Comparison of ENCODE assay signal across 10 cellular contexts in genomic region chr11:101920992-101921391, GRCh38. TPM values are rescaled to one million over a fixed set of nuclear protein-coding genes. Genes with fewer than 3 reads are reported as not detected.
"Had no signal": no experiment of that assay in that cellular context is flagged by ENCODE, and none has a peak within 500 bp of the region (broad histone marks: within the 10 kb centered on the region; RNA-seq: fewer than 3 reads in every experiment).

No MANE protein-coding gene starts in this region.

- H3K4me3 Mint-ChIP-seq: GM23338, H9 had no signal

- H3K4me2 ChIP-seq: GM23338 had no signal

- H3K9me3 Mint-ChIP-seq: GM23338, H9 had no signal

- H3K4me3 ChIP-seq: GM23338, K562 had no signal

- FAIRE-seq: H1, H54, HTR-8/SVneo, K562 had no signal

- H2AFZ ChIP-seq: GM23338 had no signal

- H3K27ac Mint-ChIP-seq: GM23338, H9 had no signal

- ATAC-seq: GM23338, K562 had no signal

- DNase-seq: H9, HCEC 1CT, IMR-90, KG1 had no signal

RNA-seq across cellular contexts. Expression of gene ANGPTL5, which starts 4.7 kb away (rescaled TPM):
- total RNA-seq: GM23338, H1, H9, HT-29, IMR-90, K562 had no signal
- polyA plus RNA-seq: GM23338, H1, IMR-90 had no signal
